Comparison of ENCODE assay signal across 8 cellular contexts in genomic region chr18:79506191-79507075, GRCh38.
A peak's percentile ranks its signal among the peaks of the same experiment; 100 is the strongest.
DNase-seq lines count a peak whose midpoint lies in the region; ATAC-seq and TF ChIP-seq lines count a peak whose summit lies in the region.

No MANE protein-coding gene starts in this region.

- no peaks in the 10 kb centered on the region for H3K4me1 ChIP-seq in MM.1S (ENCODE audit: low read length)

- no peaks in the 10 kb centered on the region for H3K79me2 ChIP-seq in MM.1S (ENCODE audit: low read length)

- no peak overlapping the region for H3K4me3 ChIP-seq in AG10803 (ENCODE audit: low read length)
- no peak overlapping the region for H3K4me3 ChIP-seq in MM.1S (ENCODE audit: low read length)

- H3K9ac ChIP-seq in MM.1S (ENCODE audit: low read length): no peak overlapping the region

- H3K27me3 ChIP-seq in MM.1S (replicated peaks; ENCODE audit: insufficient read depth, low read length): no peaks in the 10 kb centered on the region

- H3F3A ChIP-seq in MM.1S (ENCODE audit: insufficient read depth, low read length): no peaks in the 10 kb centered on the region

- TF ChIP-seq CTCF in AG10803 (conservative IDR thresholded peaks at IDR 0.05; ENCODE audit: low read length) (no peak), MM.1S (IDR thresholded peaks at IDR 0.05; ENCODE audit: low read length) (no peak)

- no peak overlapping the region for H2AFZ ChIP-seq in MM.1S (ENCODE audit: low read length)

- H3K36me3 ChIP-seq in MM.1S (replicated peaks; ENCODE audit: insufficient read depth, low read length): no peaks in the 10 kb centered on the region

- H4K20me1 ChIP-seq in MM.1S (ENCODE audit: insufficient read depth, low read length): no peaks in the 10 kb centered on the region

- H3K4me2 ChIP-seq in MM.1S (ENCODE audit: low read depth, low read length): no peak overlapping the region

- peak; percentile 23 for ATAC-seq in HG03159 (IDR thresholded peaks at IDR 0.05; ENCODE audit: unreplicated experiment)
- no peak for ATAC-seq in central memory CD8-positive, alpha-beta T cell (replicated peaks; ENCODE audit: extremely low read depth, poor library complexity, severe bottlenecking)

- H3K9me3 Mint-ChIP-seq in central memory CD8-positive, alpha-beta T cell: no peaks in the 10 kb centered on the region

- H3K36me3 Mint-ChIP-seq in central memory CD8-positive, alpha-beta T cell (ENCODE audit: insufficient read depth): peaks cover 3% of the 10 kb centered on the region

- H3K4me3 Mint-ChIP-seq in central memory CD8-positive, alpha-beta T cell: no peak overlapping the region

- DNase-seq in AG10803 (ENCODE audit: low read depth) (peak; percentile 86), myocyte (ENCODE audit: low read depth) (peak; percentile 44), NOMO-1 treated with dmso at 0.1 percent for 144 hours (lab: John Stamatoyannopoulos, UW; ENCODE audit: unreplicated experiment) (no peak), NCI-H748 treated with DMSO at 0.1 percent for 48 hours (lab: John Stamatoyannopoulos, UW) (no peak), MM.1S (no peak), NCI-H1694 treated with DMSO at 0.1 percent for 48 hours (lab: John Stamatoyannopoulos, UW) (no peak)
- no peak for DNase-seq in central memory CD8-positive, alpha-beta T cell (ENCODE audit: low spot score in 2 of 2)

- H3K27ac ChIP-seq in MM.1S (ENCODE audit: low read length): no peak overlapping the region

- H3K9me3 ChIP-seq in MM.1S (replicated peaks; ENCODE audit: insufficient read depth, low read length): no peaks in the 10 kb centered on the region

- no peaks in the 10 kb centered on the region for H3K27me3 Mint-ChIP-seq in central memory CD8-positive, alpha-beta T cell

- H3K9me2 ChIP-seq in MM.1S (replicated peaks; ENCODE audit: insufficient read depth, low read length): no peaks in the 10 kb centered on the region

- H3K4me1 Mint-ChIP-seq in central memory CD8-positive, alpha-beta T cell: peaks cover 37% of the 10 kb centered on the region

- H3K27ac Mint-ChIP-seq in central memory CD8-positive, alpha-beta T cell (ENCODE audit: low read depth): peak overlapping the region; percentile 78

Comparison
In these comparisons a context has a peak if more than half of its experiments do, and no peak if none do; other contexts are left out.
1. DNase-seq: peak in AG10803 (single experiment) and myocyte (single experiment); none in central memory CD8-positive, alpha-beta T cell (0 of 2), NOMO-1 treated with dmso at 0.1 percent for 144 hours (single experiment), NCI-H748 treated with DMSO at 0.1 percent for 48 hours (single experiment), MM.1S (single experiment) and NCI-H1694 treated with DMSO at 0.1 percent for 48 hours (single experiment).